In genomic region chr2:216829533-216829932, GRCh38 we compare ENCODE assay signal across 11 cellular contexts. TPM values are rescaled to one million over a fixed set of nuclear protein-coding genes. Genes with fewer than 3 reads are reported as not detected.
DNase-seq lines count a peak whose midpoint lies in the region; ATAC-seq and TF ChIP-seq lines count a peak whose summit lies in the region.
"Had no signal": no experiment of that assay in that cellular context is flagged by ENCODE, and none has a peak within 500 bp of the region (broad histone marks: within the 10 kb centered on the region; RNA-seq: fewer than 3 reads in every experiment).

No MANE protein-coding gene starts in this region.

- no peak overlapping the region for H3K4me3 ChIP-seq in fibroblast of mammary gland (ENCODE audit: control insufficient read depth, low read depth, low read length)

- TF ChIP-seq CTCF in fibroblast of mammary gland (conservative IDR thresholded peaks at IDR 0.05; ENCODE audit: control insufficient read depth, insufficient read depth, low read depth, low read length) (no peak), omental fat pad (IDR thresholded peaks at IDR 0.05) (no peak)

- DNase-seq in EH (ENCODE audit: low read depth) (peak; percentile 63), NCI-H446 (lab: John Stamatoyannopoulos, UW) (peak; percentile 35 to 76), fibroblast of mammary gland (ENCODE audit: low read depth) (peak; percentile 47), omental fat pad (ENCODE audit: low spot score) (no peak)
- no peak for DNase-seq in stimulated activated CD8-positive, alpha-beta memory T cell treated with anti-CD3 and anti-CD28 coated beads, Interleukin-4, amount 100 ng/mL, for 48 hours
- DNase-seq: activated CD4-positive, alpha-beta T cell treated with anti-CD3 and anti-CD28 coated beads, Interleukin-2, amount 50 U/mL, for 48 hours had no signal

- ATAC-seq in omental fat pad (ENCODE audit: low FRiP score) (peak; percentile 51), HG03469 (IDR thresholded peaks at IDR 0.05; ENCODE audit: unreplicated experiment) (no peak), HG03135 (IDR thresholded peaks at IDR 0.05; ENCODE audit: unreplicated experiment) (no peak), GM21515 (IDR thresholded peaks at IDR 0.05; ENCODE audit: unreplicated experiment) (no peak)

RNA-seq across cellular contexts. Expression of gene TNP1, which starts 30.3 kb away (rescaled TPM):
- total RNA-seq in omental fat pad, result not detected
- total RNA-seq: endothelial cell of umbilical vein, NCI-H460 had no signal

Comparison
In these comparisons a context has a peak if more than half of its experiments do, and no peak if none do; other contexts are left out.
1. DNase-seq: peak in EH (single experiment), NCI-H446 (2 of 2) and fibroblast of mammary gland (single experiment); none in omental fat pad (single experiment) and stimulated activated CD8-positive, alpha-beta memory T cell treated with anti-CD3 and anti-CD28 coated beads, Interleukin-4, amount 100 ng/mL, for 48 hours (single experiment).